Comparison of ENCODE assay signal across 23 cellular contexts in the genomic region with DNA sequence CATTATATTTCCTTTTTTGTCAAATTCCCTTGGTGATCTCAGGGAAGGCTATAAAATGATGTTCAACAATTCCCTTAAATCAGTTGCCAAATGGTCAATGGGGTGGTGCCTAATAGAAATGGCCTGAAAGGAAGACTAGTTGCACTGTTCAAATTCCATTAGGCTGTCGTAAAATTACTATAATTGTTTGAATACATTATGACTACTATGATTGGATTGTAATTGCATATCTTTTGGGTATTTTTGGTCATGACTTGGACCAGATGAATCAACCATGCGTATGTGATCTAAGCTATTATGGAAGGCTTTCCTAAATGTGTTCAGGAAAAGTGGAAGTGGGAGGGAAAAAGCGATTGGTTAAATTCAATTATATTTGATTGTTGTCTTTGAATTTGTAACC. TPM values are rescaled to one million over a fixed set of nuclear protein-coding genes. Genes with fewer than 3 reads are reported as not detected.
DNase-seq lines count a peak whose midpoint lies in the region; ATAC-seq and TF ChIP-seq lines count a peak whose summit lies in the region.
"Had no signal": no experiment of that assay in that cellular context is flagged by ENCODE, and none has a peak within 500 bp of the region (broad histone marks: within the 10 kb centered on the region; RNA-seq: fewer than 3 reads in every experiment).

No MANE protein-coding gene starts in this region.

- H3K27ac Mint-ChIP-seq in MCF 10A (ENCODE audit: low read depth, unreplicated experiment) (no peak overlapping the region), natural killer cell (no peak overlapping the region)
- H3K27ac Mint-ChIP-seq: CD8-positive, alpha-beta memory T cell had no signal

- DNase-seq in mammary epithelial cell (peak; percentile 9), MCF 10A (ENCODE audit: unreplicated experiment) (no peak), adipocyte (ENCODE audit: low read depth) (peak; percentile 51), fibroblast of pulmonary artery (ENCODE audit: low read depth) (peak; percentile 46), stromal cell of bone marrow (ENCODE audit: low read depth) (peak; percentile 76), glomerular visceral epithelial cell (ENCODE audit: extremely low spot score) (no peak), ACHN (no peak), natural killer cell (no peak)
- DNase-seq: 8988T; activated CD4-positive, alpha-beta T cell treated with anti-CD3 and anti-CD28 coated beads for 4 hours; activated effector memory CD4-positive, alpha-beta T cell treated with anti-CD3 and anti-CD28 coated beads, Interleukin-2, amount 50 U/mL, for 16 hours; CD8-positive, alpha-beta memory T cell; DND-41; left lung; mucosa of descending colon; NCI-H1417 treated with DMSO at 0.1 percent for 48 hours; NCI-H2171 treated with DMSO at 0.1 percent for 48 hours; NCI-H774; nucleus accumbens; PC-9; stimulated activated naive CD4-positive, alpha-beta T cell treated with Interleukin-2 at 50 U/mL for 16 hours had no signal

- H3K36me3 Mint-ChIP-seq in MCF 10A (ENCODE audit: insufficient read depth, unreplicated experiment) (peaks cover 6% of the 10 kb centered on the region), natural killer cell (no peaks in the 10 kb centered on the region)
- H3K36me3 Mint-ChIP-seq: CD8-positive, alpha-beta memory T cell had no signal

- dilution Hi-C loops in mammary epithelial cell (cut with HindIII; ENCODE audit: low sequenced_read_pairs): no loop called here

- H3K36me3 ChIP-seq in mammary epithelial cell (ENCODE audit: insufficient read depth, low read length) (no peaks in the 10 kb centered on the region), adipocyte (ENCODE audit: control insufficient read depth, insufficient read depth, low read length, severe bottlenecking) (no peaks in the 10 kb centered on the region)
- H3K36me3 ChIP-seq: left lung, right atrium auricular region, tibial nerve had no signal

- ATAC-seq in natural killer cell: no peak
- ATAC-seq: left lung, mucosa of descending colon had no signal

- in situ Hi-C loops in mammary epithelial cell (cut with MboI; ENCODE audit: low sequenced_read_pairs in 2 of 2) (no loop called here), ACHN (cut with HindIII; ENCODE audit: low pct_ligation_motif_present, low pct_unique_long_range_greater_than_20kb, low sequenced_read_pairs) (no loop called here)

- POLR2A ChIA-PET in MCF 10A (lab: Yijun Ruan, JAX): interaction anchor here (0.7 to 0.8 kb wide), 2 partner anchors 28 to 605 kb away, joined by 3 to 5 read pairs; no protein-coding TSS in a partner anchor

- H3K4me3 ChIP-seq in mammary epithelial cell (replicated peaks in 1 of 3; ENCODE audit: insufficient read depth in 1 of 3, low read depth in 2 of 3, low read length in 3 of 3) (no peak overlapping the region), adipocyte (ENCODE audit: low read length) (no peak overlapping the region), fibroblast of pulmonary artery (replicated peaks; ENCODE audit: low read depth, low read length) (no peak overlapping the region)
- H3K4me3 ChIP-seq: left lung, mucosa of descending colon, PC-9, right atrium auricular region, tibial nerve had no signal

- H3K9ac ChIP-seq in mammary epithelial cell (ENCODE audit: insufficient read depth, low read length): no peak overlapping the region
- no peak overlapping the region for H3K9ac ChIP-seq in adipocyte (ENCODE audit: low read length)

- no peaks in the 10 kb centered on the region for H3K27me3 ChIP-seq in mammary epithelial cell (ENCODE audit: insufficient read depth, low read length)
- no peaks in the 10 kb centered on the region for H3K27me3 ChIP-seq in adipocyte (replicated peaks; ENCODE audit: control insufficient read depth, insufficient read depth, low read length)
- H3K27me3 ChIP-seq: left lung, right atrium auricular region, tibial nerve had no signal

- CTCF ChIA-PET in mammary epithelial cell (lab: Charles Lee; ENCODE audit: low non-redundant PET): no interaction called here
- CTCF ChIA-PET in MCF 10A (lab: Yijun Ruan, JAX): interaction anchor here (0.6 kb wide), 1 partner anchor 487 kb away, joined by 3 read pairs; no protein-coding TSS in a partner anchor

- WGBS in mammary epithelial cell (ENCODE audit: low coverage, missing lambda C conversion rate): 88% methylated on average over 3 of the region's 3 CpGs

- no peak overlapping the region for H2AFZ ChIP-seq in mammary epithelial cell (ENCODE audit: low read depth, low read length)
- H2AFZ ChIP-seq: PC-9 had no signal

- H3K4me1 ChIP-seq in mammary epithelial cell (ENCODE audit: insufficient read depth, low read length) (no peaks in the 10 kb centered on the region), adipocyte (ENCODE audit: control insufficient read depth, insufficient read depth, low read length) (peaks cover 12% of the 10 kb centered on the region)
- H3K4me1 ChIP-seq: left lung, right atrium auricular region, tibial nerve had no signal

- no peak for TF ChIP-seq CTCF in mammary epithelial cell (conservative IDR thresholded peaks at IDR 0.05 in 1 of 2, IDR thresholded peaks at IDR 0.05 in 1 of 2; ENCODE audit: extremely low read depth in 1 of 2, insufficient read depth in 1 of 2, low read depth in 1 of 2, low read length in 2 of 2)
- no peak for TF ChIP-seq CTCF in MCF 10A (IDR thresholded peaks at IDR 0.05; ENCODE audit: unreplicated experiment)
- TF ChIP-seq CTCF in fibroblast of pulmonary artery (IDR thresholded peaks at IDR 0.05; ENCODE audit: low read length, missing control alignments): no peak
- TF ChIP-seq CTCF in natural killer cell (IDR thresholded peaks at IDR 0.05): no peak

- no peak overlapping the region for H3K4me2 ChIP-seq in mammary epithelial cell (ENCODE audit: insufficient read depth, low read depth, low read length)
- H3K4me2 ChIP-seq: PC-9 had no signal

- no peaks in the 10 kb centered on the region for H3K79me2 ChIP-seq in mammary epithelial cell (ENCODE audit: insufficient read depth, low read length)

- intact Hi-C loops in mammary epithelial cell (cut with micrococcal nuclease): no loop called here
- intact Hi-C loops in MCF 10A (cut with micrococcal nuclease): no loop called here
- intact Hi-C loops in natural killer cell (cut with micrococcal nuclease): no loop called here

- H4K20me1 ChIP-seq in mammary epithelial cell (ENCODE audit: insufficient read depth, low read length): no peaks in the 10 kb centered on the region

- H3K9me3 Mint-ChIP-seq in MCF 10A (ENCODE audit: unreplicated experiment) (no peaks in the 10 kb centered on the region), natural killer cell (peaks cover 2 to 7% of the 10 kb centered on the region in 2 donors)

- no TSS peak for BruUV-seq in mammary epithelial cell (replicated peaks; lab: Mats Ljungman, UMichigan)
- BruUV-seq in MCF 10A (replicated peaks; lab: Mats Ljungman, UMichigan): no TSS peak

- H3K9me3 ChIP-seq in mammary epithelial cell (replicated peaks; ENCODE audit: insufficient read depth, low read length) (no peaks in the 10 kb centered on the region), adipocyte (ENCODE audit: control insufficient read depth, low read length) (no peaks in the 10 kb centered on the region)
- H3K9me3 ChIP-seq: left lung, mucosa of descending colon, right atrium auricular region, tibial nerve had no signal

- no peaks in the 10 kb centered on the region for H3K4me1 Mint-ChIP-seq in MCF 10A (ENCODE audit: insufficient read depth, unreplicated experiment)
- H3K4me1 Mint-ChIP-seq in natural killer cell: no peaks in the 10 kb centered on the region
- H3K4me1 Mint-ChIP-seq: CD8-positive, alpha-beta memory T cell had no signal

- no peaks in the 10 kb centered on the region for H3K27me3 Mint-ChIP-seq in MCF 10A (ENCODE audit: insufficient read depth, unreplicated experiment)
- H3K27me3 Mint-ChIP-seq in natural killer cell (ENCODE audit: low read depth in 2 of 2): peaks cover 0 to 3% of the 10 kb centered on the region in 2 donors

- H3K4me3 Mint-ChIP-seq in MCF 10A (ENCODE audit: unreplicated experiment) (no peak overlapping the region), natural killer cell (no peak overlapping the region)
- H3K4me3 Mint-ChIP-seq: CD8-positive, alpha-beta memory T cell had no signal

- H3K27ac ChIP-seq in mammary epithelial cell (ENCODE audit: insufficient read depth, low read depth, low read length): no peak overlapping the region
- H3K27ac ChIP-seq: left lung, PC-9, right atrium auricular region, tibial nerve had no signal

RNA-seq across cellular contexts. Expression of gene KCNE4, which starts 41.3 kb away (rescaled TPM):
- total RNA-seq in mammary epithelial cell: under 1 TPM; 0.33 to 0.71 TPM
- polyA plus RNA-seq in mammary epithelial cell: 0.25 TPM
- not detected for polyA minus RNA-seq in mammary epithelial cell
- not detected in 2 replicates for total RNA-seq in MCF 10A (2022)
- not detected for total RNA-seq in natural killer cell
- total RNA-seq: CD8-positive, alpha-beta memory T cell had no signal
- polyA plus RNA-seq: CD8-positive, alpha-beta memory T cell had no signal

Comparison
In these comparisons a context has a peak if more than half of its experiments do, and no peak if none do; other contexts are left out.
1. DNase-seq: peak in mammary epithelial cell (single experiment), adipocyte (single experiment), fibroblast of pulmonary artery (single experiment) and stromal cell of bone marrow (single experiment); none in MCF 10A (single experiment), glomerular visceral epithelial cell (single experiment), ACHN (single experiment) and natural killer cell (single experiment).